26 cellular contexts compared by ENCODE assay signal in genomic region chr17:39252788-39253460, GRCh38. TPM values are rescaled to one million over a fixed set of nuclear protein-coding genes. Genes with fewer than 3 reads are reported as not detected.
"Had no signal": no experiment of that assay in that cellular context is flagged by ENCODE, and none has a peak within 500 bp of the region (broad histone marks: within the 10 kb centered on the region; RNA-seq: fewer than 3 reads in every experiment).

No MANE protein-coding gene starts in this region.

- DNase-seq: activated CD4-positive, alpha-beta T cell treated with anti-CD3 and anti-CD28 coated beads for 1 hour; activated CD4-positive, alpha-beta T cell treated with anti-CD3 and anti-CD28 coated beads, Interleukin-2, amount 50 U/mL, for 4 hours; activated T-cell treated with anti-CD3 and anti-CD28 coated beads for 4 hours; effector memory CD8-positive, alpha-beta T cell; foreskin keratinocyte; glutamatergic neuron; hippocampal formation; left ventricle myocardium inferior; mammary epithelial cell; T-helper 17 cell; trophoblast cell had no signal

- H3K9ac ChIP-seq: neural progenitor cell had no signal

- H3K4me1 Mint-ChIP-seq: neural progenitor cell had no signal

- ATAC-seq: effector memory CD8-positive, alpha-beta T cell; foreskin keratinocyte; T-helper 17 cell had no signal

- H3K9me3 ChIP-seq: left ventricle myocardium inferior, right atrium auricular region had no signal

- H3K4me3 Mint-ChIP-seq: activated naive CD8-positive, alpha-beta T cell; activated T-helper 1 cell treated with anti-CD3 and anti-CD28 coated beads, Interleukin-12 subunit alpha, Interleukin-12 subunit beta, Interleukin-2, Interleukin-4 antibody, amounts not matched to agents 30 ng/mL and 10 ng/mL and 1 ng/mL, durations not matched to agents 14 hours and 24 hours and 36 hours; effector memory CD8-positive, alpha-beta T cell; neural progenitor cell; stimulated activated naive CD8-positive, alpha-beta T cell treated with anti-CD3 and anti-CD28 coated beads, Interleukin-15, Interleukin-2, amounts not matched to agents 100 ng/mL and 50 ng/mL, for 24 hours; T-helper 17 cell had no signal

- H3K4me2 ChIP-seq: neural progenitor cell had no signal

- H3K4me3 ChIP-seq: cardiac muscle cell, left ventricle myocardium inferior, neural progenitor cell, right atrium auricular region had no signal

- H3K4me1 ChIP-seq: foreskin keratinocyte, left ventricle myocardium inferior, right atrium auricular region had no signal

- H3K27me3 Mint-ChIP-seq: activated naive CD8-positive, alpha-beta T cell; effector memory CD8-positive, alpha-beta T cell; stimulated activated naive CD8-positive, alpha-beta T cell treated with anti-CD3 and anti-CD28 coated beads, Interleukin-15, Interleukin-2, amounts not matched to agents 100 ng/mL and 50 ng/mL, for 24 hours; T-helper 17 cell had no signal

- H3K27me3 ChIP-seq: cardiac muscle cell, foreskin keratinocyte, neural progenitor cell, right atrium auricular region had no signal

- H3K27ac ChIP-seq: cardiac muscle cell, epithelial cell of prostate, foreskin keratinocyte, left ventricle myocardium inferior, neural progenitor cell, right atrium auricular region, VCaP had no signal

- H3K27ac Mint-ChIP-seq: activated naive CD8-positive, alpha-beta T cell; activated T-helper 1 cell treated with anti-CD3 and anti-CD28 coated beads, Interleukin-12 subunit alpha, Interleukin-12 subunit beta, Interleukin-2, Interleukin-4 antibody, amounts not matched to agents 30 ng/mL and 10 ng/mL and 1 ng/mL, durations not matched to agents 14 hours and 24 hours and 36 hours; neural progenitor cell; progenitor cell of endocrine pancreas; stimulated activated naive CD8-positive, alpha-beta T cell treated with anti-CD3 and anti-CD28 coated beads, Interleukin-15, Interleukin-2, amounts not matched to agents 100 ng/mL and 50 ng/mL, for 24 hours had no signal

- H3K9me3 Mint-ChIP-seq: activated T-helper 1 cell treated with anti-CD3 and anti-CD28 coated beads, Interleukin-12 subunit alpha, Interleukin-12 subunit beta, Interleukin-2, Interleukin-4 antibody, amounts not matched to agents 30 ng/mL and 10 ng/mL and 1 ng/mL, durations not matched to agents 14 hours and 24 hours and 36 hours; effector memory CD8-positive, alpha-beta T cell; neural progenitor cell; stimulated activated naive CD8-positive, alpha-beta T cell treated with anti-CD3 and anti-CD28 coated beads, Interleukin-15, Interleukin-2, amounts not matched to agents 100 ng/mL and 50 ng/mL, for 24 hours had no signal

- H2AFZ ChIP-seq: neural progenitor cell had no signal

- H3K36me3 ChIP-seq: cardiac muscle cell, neural progenitor cell had no signal

RNA-seq across cellular contexts. Expression of gene STAC2, which starts 27.2 kb away (rescaled TPM):
- total RNA-seq: dermis microvascular lymphatic vessel endothelial cell, fibroblast of lung, foreskin keratinocyte, kidney epithelial cell, mammary epithelial cell, mononuclear cell, osteoblast, progenitor cell of endocrine pancreas, skeletal muscle tissue, T-helper 17 cell had no signal
- polyA plus RNA-seq: foreskin keratinocyte, mammary epithelial cell had no signal
